In the genomic region with DNA sequence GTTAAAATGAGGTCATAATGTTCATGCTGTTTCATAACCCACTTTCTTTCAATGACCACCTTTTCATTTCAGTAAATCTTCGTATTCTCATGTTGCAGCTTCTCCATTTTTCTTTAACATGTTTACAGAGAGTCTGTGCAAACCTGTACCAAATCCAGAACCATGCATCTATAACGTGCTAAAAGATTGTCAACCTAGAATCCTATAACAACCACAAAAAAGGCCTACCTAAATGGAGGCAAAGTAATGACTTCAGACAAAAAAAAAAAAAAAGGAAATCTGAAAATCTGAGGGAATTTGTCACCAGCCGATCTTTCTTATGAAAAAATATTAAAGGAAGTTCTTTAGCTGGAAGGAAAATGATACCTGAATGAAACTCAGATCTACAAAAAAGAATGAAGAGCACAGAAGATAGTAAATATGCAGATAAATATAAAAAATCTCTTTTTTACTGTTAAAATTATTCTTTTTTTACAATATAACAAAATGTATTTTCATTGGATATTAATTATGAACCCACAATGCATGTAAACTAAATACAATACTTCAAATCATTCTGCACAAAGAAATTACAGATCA, we compare ENCODE assay signal across 1 cellular context.
TF ChIP-seq lines count a peak whose summit lies in the region.

No MANE protein-coding gene starts in this region.

TF ChIP-seq in endothelial cell of umbilical vein, 7 proteins besides CTCF, POLR2A, EP300 and RAD21 (continued from another document):
- TF ChIP-seq, protein P1, sequence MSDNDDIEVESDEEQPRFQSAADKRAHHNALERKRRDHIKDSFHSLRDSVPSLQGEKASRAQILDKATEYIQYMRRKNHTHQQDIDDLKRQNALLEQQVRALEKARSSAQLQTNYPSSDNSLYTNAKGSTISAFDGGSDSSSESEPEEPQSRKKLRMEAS (IDR thresholded peaks at IDR 0.05; ENCODE audit: insufficient read depth, insufficient read length), result no peak
- no peak for TF ChIP-seq FOS (IDR thresholded peaks at IDR 0.05; ENCODE audit: borderline replicate concordance, insufficient read depth, low read length)
- no peak for TF ChIP-seq MYC (IDR thresholded peaks at IDR 0.05; ENCODE audit: low read depth, low read length)
- no peak for TF ChIP-seq GATA2 (IDR thresholded peaks at IDR 0.05; ENCODE audit: insufficient read depth, insufficient read length, low read depth, low read length)
